ENCODE assay signal across 23 cellular contexts in the genomic region with DNA sequence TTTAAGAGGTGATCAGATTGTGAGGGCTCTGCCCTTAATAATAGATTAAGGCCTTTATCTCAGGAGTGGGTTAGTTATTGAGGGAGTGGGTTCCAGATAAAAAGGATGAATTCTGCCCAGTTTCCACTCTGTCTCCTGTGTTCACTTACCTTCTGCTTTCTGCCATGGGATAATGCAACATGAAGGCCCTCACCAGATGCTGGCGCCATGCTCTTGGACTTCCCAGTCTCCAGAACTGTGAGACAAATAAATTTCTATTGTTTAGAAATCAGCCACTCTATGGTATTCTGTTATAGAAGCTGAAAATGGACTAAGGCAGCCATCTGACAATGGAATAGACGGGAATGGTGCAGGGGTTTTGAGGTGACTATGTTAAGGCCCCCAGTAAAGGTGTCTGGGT. TPM values are rescaled to one million over a fixed set of nuclear protein-coding genes. Genes with fewer than 3 reads are reported as not detected.
DNase-seq lines count a peak whose midpoint lies in the region; ATAC-seq and TF ChIP-seq lines count a peak whose summit lies in the region.
"Had no signal": no experiment of that assay in that cellular context is flagged by ENCODE, and none has a peak within 500 bp of the region (broad histone marks: within the 10 kb centered on the region; RNA-seq: fewer than 3 reads in every experiment).

No MANE protein-coding gene starts in this region.

- peaks cover 3% of the 10 kb centered on the region for H3K9me3 Mint-ChIP-seq in activated CD8-positive, alpha-beta memory T cell treated with anti-CD3 and anti-CD28 coated beads, Interleukin-2, amount 10 ng/mL, durations not matched to agents 7 days and 5 days (ENCODE audit: low read depth)

- no peak for TF ChIP-seq CTCF in SK-N-SH (IDR thresholded peaks at IDR 0.05)
- no peak for TF ChIP-seq CTCF in PC-3 (conservative IDR thresholded peaks at IDR 0.05; ENCODE audit: low read depth, low read length)
- no peak for TF ChIP-seq CTCF in foreskin keratinocyte (conservative IDR thresholded peaks at IDR 0.05)

- ATAC-seq in SK-N-SH treated with all-trans-retinoic acid at 6 μM for 48 hours = no peak
- no peak; the same call in 1 of the 2 replicates for ATAC-seq in PC-3
- ATAC-seq in foreskin keratinocyte = peak; percentile 2
- no peak for ATAC-seq in activated CD8-positive, alpha-beta memory T cell treated with anti-CD3 and anti-CD28 coated beads, Interleukin-2, amount 10 ng/mL, durations not matched to agents 7 days and 5 days

- H3K9ac ChIP-seq in SK-N-SH = peak overlapping the region; percentile 23; the same call in 1 of the 2 replicates
- no peak overlapping the region for H3K9ac ChIP-seq in PC-3 (ENCODE audit: low read length)

- WGBS in SK-N-SH (ENCODE audit: low lambda C conversion rate) = 100% methylated on average over 2 of the region's 2 CpGs

- intact Hi-C loops in PC-3 (cut with micrococcal nuclease) = no loop called here

- no peak overlapping the region for H3K27ac Mint-ChIP-seq in activated CD8-positive, alpha-beta memory T cell treated with anti-CD3 and anti-CD28 coated beads, Interleukin-2, amount 10 ng/mL, durations not matched to agents 7 days and 5 days

- H3K27ac ChIP-seq in SK-N-SH (ENCODE audit: low read depth in 2 of 2, low read length in 1 of 2) (peak overlapping the region in 1 of 2 experiments; percentile 68; a peak in 2 of 4 replicates), PC-3 (ENCODE audit: low read length) (peak overlapping the region; percentile 50), foreskin keratinocyte (peak overlapping the region; percentile 40)
- H3K27ac ChIP-seq: 22Rv1, PC-9 had no signal

- H3K27me3 ChIP-seq in SK-N-SH (ENCODE audit: insufficient read depth) = no peaks in the 10 kb centered on the region
- no peaks in the 10 kb centered on the region for H3K27me3 ChIP-seq in PC-3 (ENCODE audit: low read length)
- H3K27me3 ChIP-seq in foreskin keratinocyte = no peaks in the 10 kb centered on the region

- no peak for DNase-seq in SK-N-SH
- no peak for DNase-seq in PC-3
- DNase-seq in foreskin keratinocyte = no peak
- DNase-seq in stimulated activated CD4-positive, alpha-beta T cell treated with anti-CD3 and anti-CD28 coated beads, Interleukin-1b, Interleukin-23, amount 100 ng/mL, for 48 hours = no peak
- no peak for DNase-seq in SIG-M5 treated with dmso at 0.1 percent for 504 hours (lab: John Stamatoyannopoulos, UW; ENCODE audit: unreplicated experiment)
- no peak for DNase-seq in activated CD8-positive, alpha-beta memory T cell treated with anti-CD3 and anti-CD28 coated beads, Interleukin-2, amount 10 ng/mL, durations not matched to agents 7 days and 5 days
- DNase-seq: Calu3; DND-41; H7; KBM-7; MV-4-11; NCI-H1105; NCI-H1436 treated with DMSO at 0.1 percent for 48 hours; NCI-H187 treated with DMSO at 0.1 percent for 48 hours; NCI-H2107; NCI-H446; NCI-H526; NCI-H82; NK-92 treated with Interleukin-12 subunit alpha and Interleukin-12 subunit beta, amount 100 ng/mL, for 24 hours; Right ventricle myocardium superior had no signal

- no peak for TF ChIP-seq RAD21 in SK-N-SH (IDR thresholded peaks at IDR 0.05; ENCODE audit: low read length)

- H3K4me2 ChIP-seq in SK-N-SH (no peak overlapping the region; the same call in 1 of the 2 replicates), PC-3 (ENCODE audit: low read length) (no peak overlapping the region)
- H3K4me2 ChIP-seq: PC-9 had no signal

- H3K4me3 Mint-ChIP-seq in activated CD8-positive, alpha-beta memory T cell treated with anti-CD3 and anti-CD28 coated beads, Interleukin-2, amount 10 ng/mL, durations not matched to agents 7 days and 5 days = no peak overlapping the region

- H3K36me3 ChIP-seq in SK-N-SH (replicated peaks in 1 of 2; ENCODE audit: control insufficient read depth in 1 of 2, insufficient read depth in 2 of 2, low read length in 1 of 2) = no peaks in the 10 kb centered on the region
- no peaks in the 10 kb centered on the region for H3K36me3 ChIP-seq in PC-3 (ENCODE audit: low read depth, low read length)

- H2AFZ ChIP-seq in SK-N-SH (ENCODE audit: low read depth) = no peak overlapping the region
- H2AFZ ChIP-seq in PC-3 (ENCODE audit: low read length) = no peak overlapping the region
- H2AFZ ChIP-seq: PC-9 had no signal

- H3K4me1 Mint-ChIP-seq in activated CD8-positive, alpha-beta memory T cell treated with anti-CD3 and anti-CD28 coated beads, Interleukin-2, amount 10 ng/mL, durations not matched to agents 7 days and 5 days = no peaks in the 10 kb centered on the region

- peaks cover 2% of the 10 kb centered on the region for H3K36me3 Mint-ChIP-seq in activated CD8-positive, alpha-beta memory T cell treated with anti-CD3 and anti-CD28 coated beads, Interleukin-2, amount 10 ng/mL, durations not matched to agents 7 days and 5 days

- H3K79me2 ChIP-seq in SK-N-SH (ENCODE audit: insufficient read depth) (no peaks in the 10 kb centered on the region), PC-3 (ENCODE audit: low read length) (no peaks in the 10 kb centered on the region)

- no peak for TF ChIP-seq EP300 in SK-N-SH (IDR thresholded peaks at IDR 0.05; ENCODE audit: borderline replicate concordance in 1 of 2, low read depth in 1 of 2, low read length in 1 of 2)

- peaks cover 10% of the 10 kb centered on the region for H3F3A ChIP-seq in SK-N-SH (replicated peaks; ENCODE audit: insufficient read depth)
- H3F3A ChIP-seq in PC-3 (ENCODE audit: low read length, unreplicated experiment) = no peaks in the 10 kb centered on the region

- BruUV-seq in PC-3 (replicated peaks; lab: Mats Ljungman, UMichigan) = no TSS peak

- H3K9me2 ChIP-seq in SK-N-SH (no peaks in the 10 kb centered on the region), PC-3 (replicated peaks; ENCODE audit: low read length) (no peaks in the 10 kb centered on the region)

- H3K9me3 ChIP-seq in SK-N-SH (no peaks in the 10 kb centered on the region), PC-3 (ENCODE audit: low read length) (no peaks in the 10 kb centered on the region)

- POLR2A ChIA-PET in SK-N-SH (lab: Yijun Ruan, JAX) = no interaction called here
- POLR2A ChIA-PET in PC-3 (lab: Charles Lee; ENCODE audit: unreplicated experiment) = no interaction called here

- CTCF ChIA-PET in SK-N-SH (lab: Yijun Ruan, JAX) = no interaction called here
- CTCF ChIA-PET in PC-3 (lab: Charles Lee) = no interaction called here
- CTCF ChIA-PET in activated CD8-positive, alpha-beta memory T cell treated with anti-CD3 and anti-CD28 coated beads, Interleukin-2, amount 10 ng/mL, durations not matched to agents 7 days and 5 days (lab: Charles Lee) = no interaction called here

- H3K27me3 Mint-ChIP-seq in activated CD8-positive, alpha-beta memory T cell treated with anti-CD3 and anti-CD28 coated beads, Interleukin-2, amount 10 ng/mL, durations not matched to agents 7 days and 5 days = peaks cover 8% of the 10 kb centered on the region

- no peak overlapping the region for H3K4me3 ChIP-seq in SK-N-SH (ENCODE audit: low read depth in 2 of 2, low read length in 1 of 2)
- no peak overlapping the region for H3K4me3 ChIP-seq in PC-3 (ENCODE audit: low read length)
- H3K4me3 ChIP-seq: PC-9 had no signal

- 0 out of 4 replicates have a peak, but pooled peaks cover 0 to 6% of the 10 kb centered on the region in 2 experiments for H3K4me1 ChIP-seq in SK-N-SH (ENCODE audit: control insufficient read depth in 1 of 2, insufficient read depth in 2 of 2, low read depth in 1 of 2, low read length in 1 of 2)
- peaks cover 16% of the 10 kb centered on the region for H3K4me1 ChIP-seq in PC-3 (ENCODE audit: insufficient read depth, low read length)
- peaks cover 12% of the 10 kb centered on the region for H3K4me1 ChIP-seq in foreskin keratinocyte

- no peaks in the 10 kb centered on the region for H4K20me1 ChIP-seq in SK-N-SH (ENCODE audit: insufficient read depth)
- H4K20me1 ChIP-seq in PC-3 (ENCODE audit: low read length) = no peaks in the 10 kb centered on the region

TF ChIP-seq in SK-N-SH, 30 proteins besides CTCF, POLR2A, EP300 and RAD21:
- TF ChIP-seq NFIC (IDR thresholded peaks at IDR 0.05; ENCODE audit: borderline replicate concordance) = no peak
- TF ChIP-seq, protein P1, sequence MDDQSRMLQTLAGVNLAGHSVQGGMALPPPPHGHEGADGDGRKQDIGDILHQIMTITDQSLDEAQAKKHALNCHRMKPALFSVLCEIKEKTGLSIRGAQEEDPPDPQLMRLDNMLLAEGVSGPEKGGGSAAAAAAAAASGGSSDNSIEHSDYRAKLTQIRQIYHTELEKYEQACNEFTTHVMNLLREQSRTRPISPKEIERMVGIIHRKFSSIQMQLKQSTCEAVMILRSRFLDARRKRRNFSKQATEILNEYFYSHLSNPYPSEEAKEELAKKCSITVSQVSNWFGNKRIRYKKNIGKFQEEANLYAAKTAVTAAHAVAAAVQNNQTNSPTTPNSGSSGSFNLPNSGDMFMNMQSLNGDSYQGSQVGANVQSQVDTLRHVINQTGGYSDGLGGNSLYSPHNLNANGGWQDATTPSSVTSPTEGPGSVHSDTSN (IDR thresholded peaks at IDR 0.05) = no peak

TF ChIP-seq in SK-N-SH treated with all-trans-retinoic acid at 6 μM for 48 hours, 23 proteins besides CTCF, POLR2A, EP300 and RAD21 (continues in another document):
- TF ChIP-seq TCF4 (CRISPR knock-in tag; IDR thresholded peaks at IDR 0.05; ENCODE audit: borderline replicate concordance) = no peak
- TF ChIP-seq, protein P2, sequence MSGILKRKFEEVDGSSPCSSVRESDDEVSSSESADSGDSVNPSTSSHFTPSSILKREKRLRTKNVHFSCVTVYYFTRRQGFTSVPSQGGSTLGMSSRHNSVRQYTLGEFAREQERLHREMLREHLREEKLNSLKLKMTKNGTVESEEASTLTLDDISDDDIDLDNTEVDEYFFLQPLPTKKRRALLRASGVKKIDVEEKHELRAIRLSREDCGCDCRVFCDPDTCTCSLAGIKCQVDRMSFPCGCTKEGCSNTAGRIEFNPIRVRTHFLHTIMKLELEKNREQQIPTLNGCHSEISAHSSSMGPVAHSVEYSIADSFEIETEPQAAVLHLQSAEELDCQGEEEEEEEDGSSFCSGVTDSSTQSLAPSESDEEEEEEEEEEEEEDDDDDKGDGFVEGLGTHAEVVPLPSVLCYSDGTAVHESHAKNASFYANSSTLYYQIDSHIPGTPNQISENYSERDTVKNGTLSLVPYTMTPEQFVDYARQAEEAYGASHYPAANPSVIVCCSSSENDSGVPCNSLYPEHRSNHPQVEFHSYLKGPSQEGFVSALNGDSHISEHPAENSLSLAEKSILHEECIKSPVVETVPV (CRISPR knock-in tag; IDR thresholded peaks at IDR 0.05) = no peak
- no peak for TF ChIP-seq ZNF565 (CRISPR knock-in tag; conservative IDR thresholded peaks at IDR 0.05; ENCODE audit: low read depth)

RNA-seq across cellular contexts. Expression of a gene that starts 6.9 kb away (rescaled TPM):
- 4.0 and 4.5 TPM in 2 replicates for polyA plus RNA-seq in SK-N-SH (2012; rRNA removed)
- 4.4 and 4.5 TPM in 2 replicates for polyA plus RNA-seq in SK-N-SH (2012; cell fraction: cytosol; rRNA removed)
- polyA plus RNA-seq in SK-N-SH (2012; cell fraction: nucleus; rRNA removed) = 3.9 and 4.9 TPM in 2 replicates
- 14.6 and 19.5 TPM in 2 replicates for total RNA-seq in PC-3 (2014; rRNA removed)
- total RNA-seq in foreskin keratinocyte = 46.2 and 47.2 TPM in 2 replicates
- 0.99 and 1.6 TPM in 2 replicates for polyA plus RNA-seq in foreskin keratinocyte
- 10 to 100 TPM; 35.5 to 42.3 TPM for total RNA-seq in activated CD8-positive, alpha-beta memory T cell treated with anti-CD3 and anti-CD28 coated beads, Interleukin-2, amount 10 ng/mL, durations not matched to agents 7 days and 5 days
